ENCODE assay signal across 1 cellular context in the genomic region with DNA sequence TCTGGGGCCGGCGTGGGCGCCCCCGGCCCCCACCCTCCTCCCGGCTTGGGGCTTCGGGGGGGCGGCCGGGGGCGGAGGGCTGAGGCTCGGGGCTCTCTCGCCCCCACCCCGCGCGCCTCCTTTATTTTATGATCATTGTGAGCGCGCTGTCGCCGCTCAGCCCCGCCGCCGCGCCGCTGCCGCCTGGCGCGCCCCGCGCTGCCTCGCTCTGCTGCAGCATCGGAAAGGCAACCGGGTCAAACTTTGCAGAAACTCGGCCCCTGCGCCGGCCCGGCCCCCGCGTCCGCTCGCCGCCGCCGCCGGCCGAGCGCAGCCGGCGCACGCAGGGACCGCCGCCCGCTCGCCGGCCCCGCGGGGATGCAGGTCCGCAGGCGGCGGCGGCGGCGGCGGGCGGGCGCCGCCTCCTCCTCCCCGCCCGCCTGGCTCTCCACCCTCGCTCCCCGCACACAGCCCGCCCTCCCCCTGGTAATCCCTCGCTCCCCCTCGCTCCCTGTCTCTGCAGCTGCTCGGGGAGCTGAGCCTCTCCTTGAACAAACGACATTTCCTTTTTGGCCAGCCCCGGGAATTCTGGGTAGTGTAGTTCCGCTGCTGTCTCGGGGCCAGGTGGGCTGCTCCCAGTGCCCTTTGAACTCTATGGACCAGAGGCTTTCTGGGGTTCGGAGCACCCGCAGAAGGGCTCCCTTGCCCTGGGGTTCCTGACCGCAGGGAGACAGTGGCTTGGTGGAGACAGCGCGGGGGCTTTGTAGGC.
A peak's percentile ranks its signal among the peaks of the same experiment; 100 is the strongest.
TF ChIP-seq lines count a peak whose summit lies in the region.

No MANE protein-coding gene starts in this region.

TF ChIP-seq in HepG2, 621 proteins besides CTCF, POLR2A, EP300 and RAD21 (continued from another document):
- TF ChIP-seq CREM (IDR thresholded peaks at IDR 0.05), result peak; percentile 69
- no peak for TF ChIP-seq CREM (CRISPR knock-in tag; IDR thresholded peaks at IDR 0.05)
- peak; percentile 16; the same call in 1 of the 2 replicates for TF ChIP-seq PITX1 (CRISPR knock-in tag; IDR thresholded peaks at IDR 0.05)
- no peak for TF ChIP-seq MATR3 (CRISPR knock-in tag; IDR thresholded peaks at IDR 0.05)
- TF ChIP-seq NONO (IDR thresholded peaks at IDR 0.05), result no peak
- 0 out of 2 replicates have a peak, but pooled peaks have one; percentile 30 for TF ChIP-seq NONO (CRISPR knock-in tag; conservative IDR thresholded peaks at IDR 0.05)
- peak; percentile 29; the same call in 1 of the 2 replicates for TF ChIP-seq ZNF225 (CRISPR knock-in tag; IDR thresholded peaks at IDR 0.05)
- TF ChIP-seq ZBTB7B (CRISPR knock-in tag; IDR thresholded peaks at IDR 0.05), result no peak
- peak; percentile 16; the same call in 1 of the 2 replicates for TF ChIP-seq KAT8 (CRISPR knock-in tag; IDR thresholded peaks at IDR 0.05)
- TF ChIP-seq ZNF557 (CRISPR knock-in tag; IDR thresholded peaks at IDR 0.05), result no peak
- no peak for TF ChIP-seq NR1H2 (CRISPR knock-in tag; IDR thresholded peaks at IDR 0.05; ENCODE audit: borderline replicate concordance, low read depth)
- TF ChIP-seq SAP130 (CRISPR knock-in tag; IDR thresholded peaks at IDR 0.05; ENCODE audit: low read depth), result 0 out of 2 replicates have a peak, but pooled peaks have one; percentile 40
- TF ChIP-seq NR2C2 (CRISPR knock-in tag; IDR thresholded peaks at IDR 0.05; ENCODE audit: borderline replicate concordance), result peak; percentile 80
- no peak for TF ChIP-seq ZNF75D (CRISPR knock-in tag; IDR thresholded peaks at IDR 0.05; ENCODE audit: borderline replicate concordance)
- no peak for TF ChIP-seq ARHGAP35 (CRISPR knock-in tag; IDR thresholded peaks at IDR 0.05; ENCODE audit: borderline replicate concordance)
- TF ChIP-seq RFX1 (IDR thresholded peaks at IDR 0.05), result no peak
- TF ChIP-seq, protein P1, sequence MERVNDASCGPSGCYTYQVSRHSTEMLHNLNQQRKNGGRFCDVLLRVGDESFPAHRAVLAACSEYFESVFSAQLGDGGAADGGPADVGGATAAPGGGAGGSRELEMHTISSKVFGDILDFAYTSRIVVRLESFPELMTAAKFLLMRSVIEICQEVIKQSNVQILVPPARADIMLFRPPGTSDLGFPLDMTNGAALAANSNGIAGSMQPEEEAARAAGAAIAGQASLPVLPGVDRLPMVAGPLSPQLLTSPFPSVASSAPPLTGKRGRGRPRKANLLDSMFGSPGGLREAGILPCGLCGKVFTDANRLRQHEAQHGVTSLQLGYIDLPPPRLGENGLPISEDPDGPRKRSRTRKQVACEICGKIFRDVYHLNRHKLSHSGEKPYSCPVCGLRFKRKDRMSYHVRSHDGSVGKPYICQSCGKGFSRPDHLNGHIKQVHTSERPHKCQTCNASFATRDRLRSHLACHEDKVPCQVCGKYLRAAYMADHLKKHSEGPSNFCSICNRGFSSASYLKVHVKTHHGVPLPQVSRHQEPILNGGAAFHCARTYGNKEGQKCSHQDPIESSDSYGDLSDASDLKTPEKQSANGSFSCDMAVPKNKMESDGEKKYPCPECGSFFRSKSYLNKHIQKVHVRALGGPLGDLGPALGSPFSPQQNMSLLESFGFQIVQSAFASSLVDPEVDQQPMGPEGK (CRISPR knock-in tag; IDR thresholded peaks at IDR 0.05), result peak; percentile 47; the same call in 1 of the 2 replicates
- TF ChIP-seq KDM5B (CRISPR knock-in tag; IDR thresholded peaks at IDR 0.05; ENCODE audit: borderline replicate concordance), result no peak
- no peak for TF ChIP-seq ZNF441 (CRISPR knock-in tag; IDR thresholded peaks at IDR 0.05; ENCODE audit: borderline replicate concordance)
- no peak for TF ChIP-seq MAFG (CRISPR knock-in tag; IDR thresholded peaks at IDR 0.05)
- peak; percentile 89 for TF ChIP-seq ZNF143 (CRISPR knock-in tag; IDR thresholded peaks at IDR 0.05)
- no peak for TF ChIP-seq HNF4G (IDR thresholded peaks at IDR 0.05; ENCODE audit: borderline replicate concordance, low read depth, low read length)
- TF ChIP-seq HNF4G (CRISPR knock-in tag; IDR thresholded peaks at IDR 0.05; ENCODE audit: borderline replicate concordance, low read depth), result 0 out of 2 replicates have a peak, but pooled peaks have one; percentile 20
- peak; percentile 55; the same call in 1 of the 2 replicates for TF ChIP-seq SRF (IDR thresholded peaks at IDR 0.05; ENCODE audit: low read depth, low read length)
- TF ChIP-seq ZNF777 (CRISPR knock-in tag; IDR thresholded peaks at IDR 0.05), result no peak
- TF ChIP-seq GABPB1 (CRISPR knock-in tag; IDR thresholded peaks at IDR 0.05), result peak; percentile 92
- no peak for TF ChIP-seq DR1 (CRISPR knock-in tag; IDR thresholded peaks at IDR 0.05)
- TF ChIP-seq, protein P2, sequence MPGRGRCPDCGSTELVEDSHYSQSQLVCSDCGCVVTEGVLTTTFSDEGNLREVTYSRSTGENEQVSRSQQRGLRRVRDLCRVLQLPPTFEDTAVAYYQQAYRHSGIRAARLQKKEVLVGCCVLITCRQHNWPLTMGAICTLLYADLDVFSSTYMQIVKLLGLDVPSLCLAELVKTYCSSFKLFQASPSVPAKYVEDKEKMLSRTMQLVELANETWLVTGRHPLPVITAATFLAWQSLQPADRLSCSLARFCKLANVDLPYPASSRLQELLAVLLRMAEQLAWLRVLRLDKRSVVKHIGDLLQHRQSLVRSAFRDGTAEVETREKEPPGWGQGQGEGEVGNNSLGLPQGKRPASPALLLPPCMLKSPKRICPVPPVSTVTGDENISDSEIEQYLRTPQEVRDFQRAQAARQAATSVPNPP (CRISPR knock-in tag; IDR thresholded peaks at IDR 0.05), result no peak
- TF ChIP-seq ZNF878 (CRISPR knock-in tag; IDR thresholded peaks at IDR 0.05), result no peak
- TF ChIP-seq TFAP4 (IDR thresholded peaks at IDR 0.05; ENCODE audit: borderline replicate concordance, low read depth), result peak; percentile 28; the same call in 1 of the 2 replicates
- TF ChIP-seq ZFP91 (CRISPR knock-in tag; IDR thresholded peaks at IDR 0.05; ENCODE audit: borderline replicate concordance), result peak; percentile 31; the same call in 1 of the 2 replicates
- TF ChIP-seq, protein P3, sequence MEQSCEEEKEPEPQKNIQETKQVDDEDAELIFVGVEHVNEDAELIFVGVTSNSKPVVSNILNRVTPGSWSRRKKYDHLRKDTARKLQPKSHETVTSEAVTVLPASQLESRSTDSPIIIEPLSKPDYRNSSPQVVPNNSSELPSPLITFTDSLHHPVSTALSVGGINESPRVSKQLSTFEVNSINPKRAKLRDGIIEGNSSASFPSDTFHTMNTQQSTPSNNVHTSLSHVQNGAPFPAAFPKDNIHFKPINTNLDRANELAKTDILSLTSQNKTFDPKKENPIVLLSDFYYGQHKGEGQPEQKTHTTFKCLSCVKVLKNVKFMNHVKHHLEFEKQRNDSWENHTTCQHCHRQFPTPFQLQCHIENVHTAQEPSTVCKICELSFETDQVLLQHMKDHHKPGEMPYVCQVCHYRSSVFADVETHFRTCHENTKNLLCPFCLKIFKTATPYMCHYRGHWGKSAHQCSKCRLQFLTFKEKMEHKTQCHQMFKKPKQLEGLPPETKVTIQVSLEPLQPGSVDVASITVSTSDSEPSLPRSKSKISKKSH (CRISPR knock-in tag; IDR thresholded peaks at IDR 0.05; ENCODE audit: borderline replicate concordance), result no peak
- 0 out of 2 replicates have a peak, but pooled peaks have one; percentile 21 for TF ChIP-seq ZNF275 (CRISPR knock-in tag; IDR thresholded peaks at IDR 0.05; ENCODE audit: borderline replicate concordance)
- peak; percentile 48; the same call in 1 of the 2 replicates for TF ChIP-seq SUZ12 (IDR thresholded peaks at IDR 0.05; ENCODE audit: low read depth, low read length)
- TF ChIP-seq PTBP1 (IDR thresholded peaks at IDR 0.05; ENCODE audit: low read depth, low read length, poor library complexity, severe bottlenecking), result no peak
- TF ChIP-seq POLR2AphosphoS2 (IDR thresholded peaks at IDR 0.05; ENCODE audit: low read depth, low read length), result no peak
- no peak for TF ChIP-seq KDM6A (CRISPR knock-in tag; IDR thresholded peaks at IDR 0.05; ENCODE audit: low read depth)
- TF ChIP-seq ELF1 (CRISPR knock-in tag; IDR thresholded peaks at IDR 0.05), result peak; percentile 57; the same call in 1 of the 2 replicates
- peak; percentile 59; the same call in 1 of the 2 replicates for TF ChIP-seq ZNF574 (CRISPR knock-in tag; IDR thresholded peaks at IDR 0.05)
- no peak for TF ChIP-seq ZNF772 (CRISPR knock-in tag; IDR thresholded peaks at IDR 0.05)
- TF ChIP-seq THAP11 (CRISPR knock-in tag; IDR thresholded peaks at IDR 0.05), result peak; percentile 97
- TF ChIP-seq ZNF614 (CRISPR knock-in tag; IDR thresholded peaks at IDR 0.05; ENCODE audit: borderline replicate concordance), result no peak
- no peak for TF ChIP-seq MTF2 (CRISPR knock-in tag; IDR thresholded peaks at IDR 0.05; ENCODE audit: borderline replicate concordance)
- peak; percentile 62 for TF ChIP-seq GABPA (IDR thresholded peaks at IDR 0.05; ENCODE audit: low read depth, low read length)
- peak; percentile 91 for TF ChIP-seq GABPA (CRISPR knock-in tag; IDR thresholded peaks at IDR 0.05; ENCODE audit: low read depth)
TF ChIP-seq in HepG2: peak in this region for 22.
